Comparison of ENCODE assay signal across 1 cellular context in the genomic region with DNA sequence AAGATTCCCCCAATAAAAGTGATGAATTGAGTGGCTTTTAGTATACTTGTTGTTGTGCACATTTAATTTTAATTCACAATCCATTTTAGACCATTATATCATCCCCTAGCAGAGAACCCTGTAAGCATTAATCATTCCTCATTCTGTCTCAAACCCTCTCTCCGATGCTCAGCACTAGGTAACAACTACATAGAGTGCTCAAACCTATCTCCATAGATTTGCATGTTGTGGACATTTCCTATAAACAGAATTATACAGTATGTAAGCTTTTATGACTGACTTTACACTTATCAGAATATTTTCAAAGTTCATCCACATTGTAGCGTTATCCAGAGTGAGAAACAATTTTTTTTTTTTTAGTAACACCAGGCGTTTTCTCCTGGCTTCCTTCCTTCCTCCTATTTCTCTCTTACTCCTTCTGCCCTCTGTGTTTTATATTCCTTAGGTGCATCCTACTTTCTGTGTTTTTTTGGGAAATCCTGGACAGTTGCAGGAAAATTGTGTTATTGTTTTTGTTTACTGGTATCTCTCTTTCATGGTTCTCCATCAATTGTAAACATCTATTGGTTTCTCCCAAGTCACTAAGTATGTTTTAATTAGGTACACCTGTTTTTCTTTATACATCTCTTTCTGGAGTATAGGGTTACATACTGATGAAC.
TF ChIP-seq lines count a peak whose summit lies in the region.

No MANE protein-coding gene starts in this region.

TF ChIP-seq in K562, 482 proteins besides CTCF, POLR2A, EP300 and RAD21 (continued from another document and continues in another):
- TF ChIP-seq, protein P1, sequence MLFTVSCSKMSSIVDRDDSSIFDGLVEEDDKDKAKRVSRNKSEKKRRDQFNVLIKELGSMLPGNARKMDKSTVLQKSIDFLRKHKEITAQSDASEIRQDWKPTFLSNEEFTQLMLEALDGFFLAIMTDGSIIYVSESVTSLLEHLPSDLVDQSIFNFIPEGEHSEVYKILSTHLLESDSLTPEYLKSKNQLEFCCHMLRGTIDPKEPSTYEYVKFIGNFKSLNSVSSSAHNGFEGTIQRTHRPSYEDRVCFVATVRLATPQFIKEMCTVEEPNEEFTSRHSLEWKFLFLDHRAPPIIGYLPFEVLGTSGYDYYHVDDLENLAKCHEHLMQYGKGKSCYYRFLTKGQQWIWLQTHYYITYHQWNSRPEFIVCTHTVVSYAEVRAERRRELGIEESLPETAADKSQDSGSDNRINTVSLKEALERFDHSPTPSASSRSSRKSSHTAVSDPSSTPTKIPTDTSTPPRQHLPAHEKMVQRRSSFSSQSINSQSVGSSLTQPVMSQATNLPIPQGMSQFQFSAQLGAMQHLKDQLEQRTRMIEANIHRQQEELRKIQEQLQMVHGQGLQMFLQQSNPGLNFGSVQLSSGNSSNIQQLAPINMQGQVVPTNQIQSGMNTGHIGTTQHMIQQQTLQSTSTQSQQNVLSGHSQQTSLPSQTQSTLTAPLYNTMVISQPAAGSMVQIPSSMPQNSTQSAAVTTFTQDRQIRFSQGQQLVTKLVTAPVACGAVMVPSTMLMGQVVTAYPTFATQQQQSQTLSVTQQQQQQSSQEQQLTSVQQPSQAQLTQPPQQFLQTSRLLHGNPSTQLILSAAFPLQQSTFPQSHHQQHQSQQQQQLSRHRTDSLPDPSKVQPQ (CRISPR knock-in tag; IDR thresholded peaks at IDR 0.05; ENCODE audit: borderline replicate concordance) = no peak
- TF ChIP-seq HDAC3 (IDR thresholded peaks at IDR 0.05; ENCODE audit: borderline replicate concordance, partially characterized antibody) (no peak), ZNF143 (CRISPR knock-in tag; IDR thresholded peaks at IDR 0.05) (no peak), RBM25 (IDR thresholded peaks at IDR 0.05; ENCODE audit: low read depth, low read length, severe bottlenecking) (no peak), ELF4 (CRISPR knock-in tag; IDR thresholded peaks at IDR 0.05) (no peak), NCOA1 (IDR thresholded peaks at IDR 0.05; ENCODE audit: low read depth) (no peak), ETV6 (IDR thresholded peaks at IDR 0.05; ENCODE audit: borderline replicate concordance in 1 of 2, low read depth in 2 of 2, low read length in 1 of 2) (no peak), ETV6 (CRISPR knock-in tag; IDR thresholded peaks at IDR 0.05; ENCODE audit: borderline replicate concordance) (no peak), ZNF785 (CRISPR knock-in tag; IDR thresholded peaks at IDR 0.05) (no peak), C11orf30 (IDR thresholded peaks at IDR 0.05; ENCODE audit: low read depth) (no peak), JUNB (CRISPR knock-in tag; conservative IDR thresholded peaks at IDR 0.05) (no peak), L3MBTL2 (IDR thresholded peaks at IDR 0.05) (no peak), HMG20B (CRISPR knock-in tag; IDR thresholded peaks at IDR 0.05) (no peak), ATF1 (CRISPR knock-in tag; IDR thresholded peaks at IDR 0.05) (no peak), ATF1 (tag; IDR thresholded peaks at IDR 0.05) (no peak), RFX1 (IDR thresholded peaks at IDR 0.05) (no peak), PTBP1 (IDR thresholded peaks at IDR 0.05; ENCODE audit: low read depth, low read length) (no peak), CREBBP (IDR thresholded peaks at IDR 0.05; ENCODE audit: low read depth, low read length) (no peak), PHTF2 (CRISPR knock-in tag; IDR thresholded peaks at IDR 0.05) (no peak), PTTG1 (tag; IDR thresholded peaks at IDR 0.05; ENCODE audit: low read depth) (no peak), TCF7 (IDR thresholded peaks at IDR 0.05; ENCODE audit: borderline replicate concordance) (no peak), PYGO2 (tag; IDR thresholded peaks at IDR 0.05) (no peak), SMAD4 (CRISPR knock-in tag; conservative IDR thresholded peaks at IDR 0.05) (no peak)
- TF ChIP-seq, protein P2, sequence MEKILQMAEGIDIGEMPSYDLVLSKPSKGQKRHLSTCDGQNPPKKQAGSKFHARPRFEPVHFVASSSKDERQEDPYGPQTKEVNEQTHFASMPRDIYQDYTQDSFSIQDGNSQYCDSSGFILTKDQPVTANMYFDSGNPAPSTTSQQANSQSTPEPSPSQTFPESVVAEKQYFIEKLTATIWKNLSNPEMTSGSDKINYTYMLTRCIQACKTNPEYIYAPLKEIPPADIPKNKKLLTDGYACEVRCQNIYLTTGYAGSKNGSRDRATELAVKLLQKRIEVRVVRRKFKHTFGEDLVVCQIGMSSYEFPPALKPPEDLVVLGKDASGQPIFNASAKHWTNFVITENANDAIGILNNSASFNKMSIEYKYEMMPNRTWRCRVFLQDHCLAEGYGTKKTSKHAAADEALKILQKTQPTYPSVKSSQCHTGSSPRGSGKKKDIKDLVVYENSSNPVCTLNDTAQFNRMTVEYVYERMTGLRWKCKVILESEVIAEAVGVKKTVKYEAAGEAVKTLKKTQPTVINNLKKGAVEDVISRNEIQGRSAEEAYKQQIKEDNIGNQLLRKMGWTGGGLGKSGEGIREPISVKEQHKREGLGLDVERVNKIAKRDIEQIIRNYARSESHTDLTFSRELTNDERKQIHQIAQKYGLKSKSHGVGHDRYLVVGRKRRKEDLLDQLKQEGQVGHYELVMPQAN (IDR thresholded peaks at IDR 0.05; ENCODE audit: borderline replicate concordance) = no peak
- TF ChIP-seq, protein P3, sequence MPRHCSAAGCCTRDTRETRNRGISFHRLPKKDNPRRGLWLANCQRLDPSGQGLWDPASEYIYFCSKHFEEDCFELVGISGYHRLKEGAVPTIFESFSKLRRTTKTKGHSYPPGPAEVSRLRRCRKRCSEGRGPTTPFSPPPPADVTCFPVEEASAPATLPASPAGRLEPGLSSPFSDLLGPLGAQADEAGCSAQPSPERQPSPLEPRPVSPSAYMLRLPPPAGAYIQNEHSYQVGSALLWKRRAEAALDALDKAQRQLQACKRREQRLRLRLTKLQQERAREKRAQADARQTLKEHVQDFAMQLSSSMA (CRISPR knock-in tag; IDR thresholded peaks at IDR 0.05) = no peak
- TF ChIP-seq, protein P4, sequence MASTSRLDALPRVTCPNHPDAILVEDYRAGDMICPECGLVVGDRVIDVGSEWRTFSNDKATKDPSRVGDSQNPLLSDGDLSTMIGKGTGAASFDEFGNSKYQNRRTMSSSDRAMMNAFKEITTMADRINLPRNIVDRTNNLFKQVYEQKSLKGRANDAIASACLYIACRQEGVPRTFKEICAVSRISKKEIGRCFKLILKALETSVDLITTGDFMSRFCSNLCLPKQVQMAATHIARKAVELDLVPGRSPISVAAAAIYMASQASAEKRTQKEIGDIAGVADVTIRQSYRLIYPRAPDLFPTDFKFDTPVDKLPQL (IDR thresholded peaks at IDR 0.05; ENCODE audit: extremely low read depth, insufficient read length) = no peak
- TF ChIP-seq, protein P5, sequence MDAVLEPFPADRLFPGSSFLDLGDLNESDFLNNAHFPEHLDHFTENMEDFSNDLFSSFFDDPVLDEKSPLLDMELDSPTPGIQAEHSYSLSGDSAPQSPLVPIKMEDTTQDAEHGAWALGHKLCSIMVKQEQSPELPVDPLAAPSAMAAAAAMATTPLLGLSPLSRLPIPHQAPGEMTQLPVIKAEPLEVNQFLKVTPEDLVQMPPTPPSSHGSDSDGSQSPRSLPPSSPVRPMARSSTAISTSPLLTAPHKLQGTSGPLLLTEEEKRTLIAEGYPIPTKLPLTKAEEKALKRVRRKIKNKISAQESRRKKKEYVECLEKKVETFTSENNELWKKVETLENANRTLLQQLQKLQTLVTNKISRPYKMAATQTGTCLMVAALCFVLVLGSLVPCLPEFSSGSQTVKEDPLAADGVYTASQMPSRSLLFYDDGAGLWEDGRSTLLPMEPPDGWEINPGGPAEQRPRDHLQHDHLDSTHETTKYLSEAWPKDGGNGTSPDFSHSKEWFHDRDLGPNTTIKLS (IDR thresholded peaks at IDR 0.05; ENCODE audit: borderline replicate concordance, low read depth) = no peak
- TF ChIP-seq, protein P6, sequence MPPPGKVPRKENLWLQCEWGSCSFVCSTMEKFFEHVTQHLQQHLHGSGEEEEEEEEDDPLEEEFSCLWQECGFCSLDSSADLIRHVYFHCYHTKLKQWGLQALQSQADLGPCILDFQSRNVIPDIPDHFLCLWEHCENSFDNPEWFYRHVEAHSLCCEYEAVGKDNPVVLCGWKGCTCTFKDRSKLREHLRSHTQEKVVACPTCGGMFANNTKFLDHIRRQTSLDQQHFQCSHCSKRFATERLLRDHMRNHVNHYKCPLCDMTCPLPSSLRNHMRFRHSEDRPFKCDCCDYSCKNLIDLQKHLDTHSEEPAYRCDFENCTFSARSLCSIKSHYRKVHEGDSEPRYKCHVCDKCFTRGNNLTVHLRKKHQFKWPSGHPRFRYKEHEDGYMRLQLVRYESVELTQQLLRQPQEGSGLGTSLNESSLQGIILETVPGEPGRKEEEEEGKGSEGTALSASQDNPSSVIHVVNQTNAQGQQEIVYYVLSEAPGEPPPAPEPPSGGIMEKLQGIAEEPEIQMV (tag; conservative IDR thresholded peaks at IDR 0.05; ENCODE audit: low read depth) = no peak
- TF ChIP-seq, protein P7, sequence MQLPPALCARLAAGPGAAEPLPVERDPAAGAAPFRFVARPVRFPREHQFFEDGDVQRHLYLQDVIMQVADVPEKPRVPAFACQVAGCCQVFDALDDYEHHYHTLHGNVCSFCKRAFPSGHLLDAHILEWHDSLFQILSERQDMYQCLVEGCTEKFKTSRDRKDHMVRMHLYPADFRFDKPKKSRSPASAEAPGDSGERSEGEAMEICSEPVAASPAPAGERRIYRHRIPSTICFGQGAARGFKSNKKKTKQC (CRISPR knock-in tag; IDR thresholded peaks at IDR 0.05) = no peak
- TF ChIP-seq, protein P8, sequence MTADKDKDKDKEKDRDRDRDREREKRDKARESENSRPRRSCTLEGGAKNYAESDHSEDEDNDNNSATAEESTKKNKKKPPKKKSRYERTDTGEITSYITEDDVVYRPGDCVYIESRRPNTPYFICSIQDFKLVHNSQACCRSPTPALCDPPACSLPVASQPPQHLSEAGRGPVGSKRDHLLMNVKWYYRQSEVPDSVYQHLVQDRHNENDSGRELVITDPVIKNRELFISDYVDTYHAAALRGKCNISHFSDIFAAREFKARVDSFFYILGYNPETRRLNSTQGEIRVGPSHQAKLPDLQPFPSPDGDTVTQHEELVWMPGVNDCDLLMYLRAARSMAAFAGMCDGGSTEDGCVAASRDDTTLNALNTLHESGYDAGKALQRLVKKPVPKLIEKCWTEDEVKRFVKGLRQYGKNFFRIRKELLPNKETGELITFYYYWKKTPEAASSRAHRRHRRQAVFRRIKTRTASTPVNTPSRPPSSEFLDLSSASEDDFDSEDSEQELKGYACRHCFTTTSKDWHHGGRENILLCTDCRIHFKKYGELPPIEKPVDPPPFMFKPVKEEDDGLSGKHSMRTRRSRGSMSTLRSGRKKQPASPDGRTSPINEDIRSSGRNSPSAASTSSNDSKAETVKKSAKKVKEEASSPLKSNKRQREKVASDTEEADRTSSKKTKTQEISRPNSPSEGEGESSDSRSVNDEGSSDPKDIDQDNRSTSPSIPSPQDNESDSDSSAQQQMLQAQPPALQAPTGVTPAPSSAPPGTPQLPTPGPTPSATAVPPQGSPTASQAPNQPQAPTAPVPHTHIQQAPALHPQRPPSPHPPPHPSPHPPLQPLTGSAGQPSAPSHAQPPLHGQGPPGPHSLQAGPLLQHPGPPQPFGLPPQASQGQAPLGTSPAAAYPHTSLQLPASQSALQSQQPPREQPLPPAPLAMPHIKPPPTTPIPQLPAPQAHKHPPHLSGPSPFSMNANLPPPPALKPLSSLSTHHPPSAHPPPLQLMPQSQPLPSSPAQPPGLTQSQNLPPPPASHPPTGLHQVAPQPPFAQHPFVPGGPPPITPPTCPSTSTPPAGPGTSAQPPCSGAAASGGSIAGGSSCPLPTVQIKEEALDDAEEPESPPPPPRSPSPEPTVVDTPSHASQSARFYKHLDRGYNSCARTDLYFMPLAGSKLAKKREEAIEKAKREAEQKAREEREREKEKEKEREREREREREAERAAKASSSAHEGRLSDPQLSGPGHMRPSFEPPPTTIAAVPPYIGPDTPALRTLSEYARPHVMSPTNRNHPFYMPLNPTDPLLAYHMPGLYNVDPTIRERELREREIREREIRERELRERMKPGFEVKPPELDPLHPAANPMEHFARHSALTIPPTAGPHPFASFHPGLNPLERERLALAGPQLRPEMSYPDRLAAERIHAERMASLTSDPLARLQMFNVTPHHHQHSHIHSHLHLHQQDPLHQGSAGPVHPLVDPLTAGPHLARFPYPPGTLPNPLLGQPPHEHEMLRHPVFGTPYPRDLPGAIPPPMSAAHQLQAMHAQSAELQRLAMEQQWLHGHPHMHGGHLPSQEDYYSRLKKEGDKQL (CRISPR knock-in tag; IDR thresholded peaks at IDR 0.05; ENCODE audit: borderline replicate concordance) = no peak
- TF ChIP-seq, protein P9, sequence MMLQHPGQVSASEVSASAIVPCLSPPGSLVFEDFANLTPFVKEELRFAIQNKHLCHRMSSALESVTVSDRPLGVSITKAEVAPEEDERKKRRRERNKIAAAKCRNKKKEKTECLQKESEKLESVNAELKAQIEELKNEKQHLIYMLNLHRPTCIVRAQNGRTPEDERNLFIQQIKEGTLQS (IDR thresholded peaks at IDR 0.05) = no peak
- TF ChIP-seq, protein P9 (CRISPR knock-in tag; conservative IDR thresholded peaks at IDR 0.05) = no peak
